ENCODE assay signal across 9 cellular contexts in the genomic region with DNA sequence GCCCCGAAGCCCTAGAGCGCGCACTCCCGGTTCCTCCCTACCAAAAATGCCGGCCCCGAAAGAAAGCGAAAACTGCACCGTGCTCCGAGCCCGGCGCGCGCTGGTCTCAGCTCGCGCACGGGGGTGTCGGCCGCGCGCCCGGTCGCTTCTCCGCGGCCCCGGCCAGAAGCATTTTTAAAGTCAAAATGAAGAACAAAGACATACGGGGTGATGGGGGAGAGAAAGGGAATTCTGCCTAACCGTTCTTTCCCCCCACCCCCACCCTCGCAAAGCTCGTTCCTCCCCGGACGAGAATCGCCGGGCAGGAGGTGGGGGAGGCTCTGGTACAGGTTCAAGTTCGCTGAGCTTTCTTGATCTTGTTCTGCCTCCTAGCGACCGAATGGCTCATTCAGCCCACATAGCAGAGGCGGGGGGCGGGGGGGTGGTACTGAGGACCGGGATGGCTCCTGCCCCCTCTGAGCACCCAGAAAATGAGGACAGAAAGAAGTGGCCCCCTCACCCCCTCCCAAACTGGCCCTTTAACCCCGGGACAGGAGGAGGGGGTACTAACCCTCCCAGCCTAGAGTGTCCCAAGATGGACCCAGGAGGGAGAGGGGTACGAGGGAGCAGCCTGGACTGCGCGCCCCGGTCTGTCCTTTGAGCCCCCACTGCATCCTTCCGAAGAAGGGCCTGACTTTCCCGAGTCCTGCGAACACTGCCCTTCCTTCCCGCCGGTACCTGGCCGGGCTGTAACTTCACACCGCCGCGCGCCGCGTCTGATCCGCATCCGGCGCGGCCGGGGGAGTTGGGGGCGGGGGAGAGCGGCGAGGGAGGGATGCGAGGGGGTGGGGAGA. TPM values are rescaled to one million over a fixed set of nuclear protein-coding genes. Genes with fewer than 3 reads are reported as not detected.
DNase-seq lines count a peak whose midpoint lies in the region; ATAC-seq, FAIRE-seq and TF ChIP-seq lines count a peak whose summit lies in the region.
"Had no signal": no experiment of that assay in that cellular context is flagged by ENCODE, and none has a peak within 500 bp of the region (broad histone marks: within the 10 kb centered on the region; RNA-seq: fewer than 3 reads in every experiment).

No MANE protein-coding gene starts in this region.

- peak; percentile 85 for FAIRE-seq in GM18507 (lab: Jason Lieb, UNC)

- peaks cover 19% of the 10 kb centered on the region for H3K4me1 Mint-ChIP-seq in T-helper 17 cell
- peaks cover 38% of the 10 kb centered on the region for H3K4me1 Mint-ChIP-seq in stimulated activated memory B cell treated with anti-CD40 and anti-IgM and Interleukin-4, amounts not matched to agents 10 μg/mL and 1 μg/mL and 100 μg/mL, for 72 hours

- peaks cover 3% of the 10 kb centered on the region for H3K36me3 Mint-ChIP-seq in T-helper 17 cell (ENCODE audit: low read depth)
- peaks cover 31% of the 10 kb centered on the region for H3K36me3 Mint-ChIP-seq in stimulated activated memory B cell treated with anti-CD40 and anti-IgM and Interleukin-4, amounts not matched to agents 10 μg/mL and 1 μg/mL and 100 μg/mL, for 72 hours

- H3K36me3 ChIP-seq in left lung, result no peaks in the 10 kb centered on the region

- TF ChIP-seq CTCF in AG09319 (IDR thresholded peaks at IDR 0.05; ENCODE audit: low read depth, low read length) (peak; percentile 55), coronary artery (IDR thresholded peaks at IDR 0.05) (peak; percentile 8), left lung (IDR thresholded peaks at IDR 0.05) (peak; percentile 29 to 52)

- H3K4me3 ChIP-seq in coronary artery (peak overlapping the region; percentile 77), left lung (peak overlapping the region; percentile 58 to 64)

- peaks cover 53 to 100% of the 10 kb centered on the region in 2 donors for H3K27me3 ChIP-seq in left lung

- intact Hi-C loops in left lung (cut with DNase I), result no loop called here

- H3K4me1 ChIP-seq in left lung, result peaks cover 7 to 65% of the 10 kb centered on the region in 2 donors

- peak overlapping the region; percentile 91 for H3K4me3 Mint-ChIP-seq in T-helper 17 cell
- peak overlapping the region; percentile 97 for H3K4me3 Mint-ChIP-seq in stimulated activated memory B cell treated with anti-CD40 and anti-IgM and Interleukin-4, amounts not matched to agents 10 μg/mL and 1 μg/mL and 100 μg/mL, for 72 hours

- H3K9me3 ChIP-seq in T-helper 17 cell (ENCODE audit: control insufficient read depth, low read length, poor library complexity, severe bottlenecking) (no peaks in the 10 kb centered on the region), left lung (no peaks in the 10 kb centered on the region)

- H3K27me3 Mint-ChIP-seq in T-helper 17 cell, result peaks cover 55% of the 10 kb centered on the region
- H3K27me3 Mint-ChIP-seq in stimulated activated memory B cell treated with anti-CD40 and anti-IgM and Interleukin-4, amounts not matched to agents 10 μg/mL and 1 μg/mL and 100 μg/mL, for 72 hours, result no peaks in the 10 kb centered on the region

- ATAC-seq in HG02973 (IDR thresholded peaks at IDR 0.05; ENCODE audit: unreplicated experiment), result peak; percentile 47
- peak; percentile 56 for ATAC-seq in T-helper 17 cell
- peak; percentile 81 for ATAC-seq in left lung
- ATAC-seq in stimulated activated memory B cell treated with anti-CD40 and anti-IgM and Interleukin-4, amounts not matched to agents 10 μg/mL and 1 μg/mL and 100 μg/mL, for 72 hours, result peak; percentile 75

- no peak overlapping the region for H3K27ac ChIP-seq in coronary artery
- H3K27ac ChIP-seq in left lung, result peak overlapping the region; percentile 53 to 88

- H3K9me3 Mint-ChIP-seq in stimulated activated memory B cell treated with anti-CD40 and anti-IgM and Interleukin-4, amounts not matched to agents 10 μg/mL and 1 μg/mL and 100 μg/mL, for 72 hours, result no peaks in the 10 kb centered on the region

- no peak overlapping the region for H3K27ac Mint-ChIP-seq in T-helper 17 cell
- H3K27ac Mint-ChIP-seq in stimulated activated memory B cell treated with anti-CD40 and anti-IgM and Interleukin-4, amounts not matched to agents 10 μg/mL and 1 μg/mL and 100 μg/mL, for 72 hours, result peak overlapping the region; percentile 90

- DNase-seq in AG09319 (ENCODE audit: extremely low read depth, low read depth), result peak; percentile 54
- no peak for DNase-seq in GM18507 (ENCODE audit: extremely low spot score, insufficient read length, low read depth)
- DNase-seq in NCI-H146 treated with DMSO at 0.1 percent for 48 hours (lab: John Stamatoyannopoulos, UW; ENCODE audit: unreplicated experiment), result peak; percentile 21
- no peak for DNase-seq in T-helper 17 cell
- no peak for DNase-seq in coronary artery (ENCODE audit: low spot score)
- peak; percentile 86 to 88 for DNase-seq in left lung

RNA-seq across cellular contexts. Expression of gene BCL11A, which starts 3.1 kb away (rescaled TPM):
- 1 to 10 TPM; 2.5 to 9.2 TPM for total RNA-seq in T-helper 17 cell
- 1 to 10 TPM; 4.0 to 7.3 TPM for total RNA-seq in left lung
- total RNA-seq: T-helper 1 cell treated with Interleukin-12 subunit alpha and Interleukin-12 subunit beta and Interleukin-4 antibody, amounts not matched to agents 30 ng/mL and 1 ng/mL, for 36 hours had no signal

Comparison
In these comparisons a context has a peak if more than half of its experiments do, and no peak if none do; other contexts are left out.
1. DNase-seq: peak in AG09319 (single experiment), NCI-H146 treated with DMSO at 0.1 percent for 48 hours (single experiment) and left lung (2 of 2); none in GM18507 (single experiment), T-helper 17 cell (0 of 3) and coronary artery (single experiment).
2. H3K27ac ChIP-seq: peak in left lung (2 of 2); none in coronary artery (0 of 2).
3. Peak in every context shown above with its lines, with median percentiles within 50 percentile points of each other: CTCF ChIP-seq and ATAC-seq.